8 cellular contexts compared by ENCODE assay signal in genomic region chr11:45885274-45885920, GRCh38. TPM values are rescaled to one million over a fixed set of nuclear protein-coding genes. Genes with fewer than 3 reads are reported as not detected.
DNase-seq lines count a peak whose midpoint lies in the region; ATAC-seq, FAIRE-seq and TF ChIP-seq lines count a peak whose summit lies in the region.

MAPK8IP1 (plus strand) TSS chr11:45885651; CDS start chr11:45885821, 170 bp downstream.

- H4K91ac ChIP-seq in H1 (replicated peaks; ENCODE audit: insufficient read length, low read length) = no peak within 1 kb of the TSS

- FAIRE-seq in H1 (lab: Jason Lieb, UNC) = no peak

- WGBS in H1 (ENCODE audit: extremely low coverage in 1 of 2, insufficient coverage in 1 of 2, insufficient read length in 1 of 2, insufficient replicate concordance in 2 of 2, low coverage in 1 of 2, low lambda C conversion rate in 2 of 2, missing lambda C conversion rate in 1 of 2), 2 experiments = 6% methylated on average over 21 of the region's 73 CpGs; no CpG with 5 or more reads in 1 of the 2 experiments

- peaks cover 7% of the 10 kb centered on the region for H3K4me1 Mint-ChIP-seq in activated CD4-positive, alpha-beta memory T cell treated with anti-CD3 and anti-CD28 coated beads, Interleukin-2, amount 10 ng/mL, durations not matched to agents 7 days and 5 days
- peaks cover 18% of the 10 kb centered on the region for H3K4me1 Mint-ChIP-seq in stimulated activated effector memory CD8-positive, alpha-beta T cell treated with anti-CD3 and anti-CD28 coated beads, Interleukin-12 subunit alpha, Interleukin-12 subunit beta, amount 100 ng/mL, for 72 hours

- H3K14ac ChIP-seq in H1 (ENCODE audit: insufficient read length) = no peak within 1 kb of the TSS

- peaks cover 8% of the 10 kb centered on the region; the same call in 1 of the 2 replicates for H3K23me2 ChIP-seq in H1 (ENCODE audit: low read depth, low read length)

- H3K18ac ChIP-seq in H1 (ENCODE audit: extremely low read depth, low read length) = peak within 1 kb of the TSS; percentile 32; the same call in 1 of the 2 replicates

- POLR2A ChIA-PET in activated CD4-positive, alpha-beta memory T cell treated with anti-CD3 and anti-CD28 coated beads, Interleukin-2, amount 10 ng/mL, durations not matched to agents 7 days and 5 days (lab: Charles Lee) = no interaction called here
- POLR2A ChIA-PET in H1 (lab: Charles Lee; ENCODE audit: partially characterized antibody) = interaction anchor here (2.1 kb wide), 1 partner anchor 10 kb away, joined by 9 read pairs; no protein-coding TSS in a partner anchor

- peaks cover 0 to 11% of the 10 kb centered on the region in 2 experiments for H4K20me1 ChIP-seq in H1 (replicated peaks in 1 of 2; ENCODE audit: control insufficient read depth in 1 of 2, insufficient read depth in 2 of 2, low read length in 2 of 2)

- H3K4me1 ChIP-seq in H1 (replicated peaks in 1 of 4; ENCODE audit: control insufficient read depth in 3 of 4, insufficient read depth in 4 of 4, low read length in 3 of 4) = peaks cover 0 to 10% (median 5%) of the 10 kb centered on the region in 4 experiments; a peak in 5 of 7 replicates
- H3K4me1 ChIP-seq in mucosa of descending colon (ENCODE audit: low read depth) = peaks cover 5% of the 10 kb centered on the region

- no peak within 1 kb of the TSS; the same call in 1 of the 2 replicates for H2AFZ ChIP-seq in H1 (ENCODE audit: low read length)

- TF ChIP-seq CTCF in GM12865 (IDR thresholded peaks at IDR 0.05; ENCODE audit: insufficient read depth, low read depth, low read length, missing control alignments) = no peak
- TF ChIP-seq CTCF in H1 (IDR thresholded peaks at IDR 0.05; ENCODE audit: control extremely low read depth in 1 of 3, insufficient read depth in 1 of 3, low read depth in 1 of 3, low read length in 3 of 3) = no peak; a peak in 1 of 4 replicates
- TF ChIP-seq CTCF in mucosa of descending colon (IDR thresholded peaks at IDR 0.05) = no peak

- peak within 1 kb of the TSS in 3 of 4 experiments; percentile 39 to 69 (median 42); a peak in 5 of 7 replicates for H3K9ac ChIP-seq in H1 (replicated peaks in 1 of 4; ENCODE audit: extremely low read depth in 1 of 4, low read depth in 3 of 4, low read length in 3 of 4)

- H2BK5ac ChIP-seq in H1 (ENCODE audit: low read depth, low read length) = no peak within 1 kb of the TSS

- H3K36me3 ChIP-seq in H1 (ENCODE audit: control insufficient read depth in 2 of 4, insufficient read depth in 4 of 4, low read length in 3 of 4) (no peaks in the 10 kb centered on the region; a peak in 2 of 8 replicates), mucosa of descending colon (ENCODE audit: low read depth) (no peaks in the 10 kb centered on the region)

- CTCF ChIA-PET in activated CD4-positive, alpha-beta memory T cell treated with anti-CD3 and anti-CD28 coated beads, Interleukin-2, amount 10 ng/mL, durations not matched to agents 7 days and 5 days (lab: Charles Lee) = no interaction called here
- CTCF ChIA-PET in H1 (lab: Charles Lee; ENCODE audit: partially characterized antibody) = interaction anchor here (1.6 to 5.2 kb wide), 2 partner anchors 9 to 14 kb away, joined by 6 to 41 read pairs; no protein-coding TSS in a partner anchor

- no peaks in the 10 kb centered on the region for H3K9me3 Mint-ChIP-seq in activated CD4-positive, alpha-beta memory T cell treated with anti-CD3 and anti-CD28 coated beads, Interleukin-2, amount 10 ng/mL, durations not matched to agents 7 days and 5 days
- no peaks in the 10 kb centered on the region for H3K9me3 Mint-ChIP-seq in stimulated activated effector memory CD8-positive, alpha-beta T cell treated with anti-CD3 and anti-CD28 coated beads, Interleukin-12 subunit alpha, Interleukin-12 subunit beta, amount 100 ng/mL, for 72 hours

- H3K4me2 ChIP-seq in H1 (ENCODE audit: insufficient read depth in 1 of 2, low read depth in 2 of 2, low read length in 2 of 2) = peak within 1 kb of the TSS; percentile 75 to 80

- H3K27me3 ChIP-seq in H1 (replicated peaks in 1 of 4; ENCODE audit: control insufficient read depth in 3 of 4, extremely low read depth in 1 of 4, insufficient read depth in 3 of 4, low read length in 3 of 4) = no peaks in the 10 kb centered on the region; a peak in 2 of 7 replicates

- DNase-seq in GM12865 (ENCODE audit: low read depth) (peak; percentile 53), NCI-H524 treated with DMSO at 0.1 percent for 48 hours (lab: John Stamatoyannopoulos, UW) (peak; percentile 2), H1 (ENCODE audit: low read depth in 1 of 2, low spot score in 2 of 2) (peak; percentile 17 to 82), mucosa of descending colon (peak; percentile 61 to 75 (median 64)), GF-D8 (lab: John Stamatoyannopoulos, UW) (no peak)
- DNase-seq in activated CD4-positive, alpha-beta memory T cell treated with anti-CD3 and anti-CD28 coated beads, Interleukin-2, amount 10 ng/mL, durations not matched to agents 7 days and 5 days = peak; percentile 63
- peak; percentile 58 to 76 for DNase-seq in stimulated activated effector memory CD8-positive, alpha-beta T cell treated with anti-CD3 and anti-CD28 coated beads, Interleukin-12 subunit alpha, Interleukin-12 subunit beta, amount 100 ng/mL, for 72 hours (ENCODE audit: low spot score in 2 of 2)

- H2BK20ac ChIP-seq in H1 (ENCODE audit: low read length) = no peak within 1 kb of the TSS

- H3K23ac ChIP-seq in H1 (ENCODE audit: insufficient read length) = no peak within 1 kb of the TSS

- ATAC-seq in HG02938 (IDR thresholded peaks at IDR 0.05; ENCODE audit: unreplicated experiment) (peak; percentile 55), mucosa of descending colon (peak; percentile 87)
- peak; percentile 72 for ATAC-seq in stimulated activated effector memory CD8-positive, alpha-beta T cell treated with anti-CD3 and anti-CD28 coated beads, Interleukin-12 subunit alpha, Interleukin-12 subunit beta, amount 100 ng/mL, for 72 hours

- H3K4ac ChIP-seq in H1 (replicated peaks; ENCODE audit: insufficient read length, low read depth, low read length) = no peak within 1 kb of the TSS

- H2AK5ac ChIP-seq in H1 (ENCODE audit: low read depth, low read length) = no peak within 1 kb of the TSS

- no peak within 1 kb of the TSS for H2BK120ac ChIP-seq in H1 (replicated peaks; ENCODE audit: low read depth, low read length)

- H3K79me1 ChIP-seq in H1 (ENCODE audit: low read depth, low read length) = no peaks in the 10 kb centered on the region; the same call in 1 of the 2 replicates

- peak within 1 kb of the TSS; percentile 36 for H4K8ac ChIP-seq in H1 (ENCODE audit: extremely low read depth, insufficient read depth, low read length)

- no peak within 1 kb of the TSS; the same call in 1 of the 2 replicates for H2BK15ac ChIP-seq in H1 (ENCODE audit: low read length)

- no peaks in the 10 kb centered on the region for H3K9me3 ChIP-seq in H1 (ENCODE audit: insufficient read depth in 2 of 2, low read depth in 1 of 2, low read length in 1 of 2)
- H3K9me3 ChIP-seq in mucosa of descending colon = no peaks in the 10 kb centered on the region

- intact Hi-C loops in mucosa of descending colon (cut with DNase I, micrococcal nuclease) = no loop called here

- H3K4me3 ChIP-seq in GM12865 (ENCODE audit: low read depth, low read length) (no peak within 1 kb of the TSS), H1 (ENCODE audit: extremely low read depth in 1 of 4, insufficient read depth in 2 of 4, low read depth in 3 of 4, low read length in 4 of 4) (peak within 1 kb of the TSS; percentile 58 to 83 (median 71)), mucosa of descending colon (no peak within 1 kb of the TSS)

- no peaks in the 10 kb centered on the region; a peak in 1 of 4 replicates for H3K79me2 ChIP-seq in H1 (ENCODE audit: control insufficient read depth in 1 of 2, insufficient read depth in 2 of 2, low read length in 2 of 2)

- H3K27ac Mint-ChIP-seq in activated CD4-positive, alpha-beta memory T cell treated with anti-CD3 and anti-CD28 coated beads, Interleukin-2, amount 10 ng/mL, durations not matched to agents 7 days and 5 days = no peak within 1 kb of the TSS
- H3K27ac Mint-ChIP-seq in stimulated activated effector memory CD8-positive, alpha-beta T cell treated with anti-CD3 and anti-CD28 coated beads, Interleukin-12 subunit alpha, Interleukin-12 subunit beta, amount 100 ng/mL, for 72 hours = no peak within 1 kb of the TSS

- no peak within 1 kb of the TSS for H3K27ac ChIP-seq in H1 (ENCODE audit: low read depth, low read length)

- H3K27me3 Mint-ChIP-seq in activated CD4-positive, alpha-beta memory T cell treated with anti-CD3 and anti-CD28 coated beads, Interleukin-2, amount 10 ng/mL, durations not matched to agents 7 days and 5 days = peaks cover 4% of the 10 kb centered on the region

- H4K5ac ChIP-seq in H1 (ENCODE audit: insufficient read length, low read depth, low read length) = peak within 1 kb of the TSS; percentile 22

- peak within 1 kb of the TSS; percentile 22 for H3K56ac ChIP-seq in H1 (replicated peaks; ENCODE audit: insufficient read length, low read depth, low read length)

- no peaks in the 10 kb centered on the region for H3K36me3 Mint-ChIP-seq in activated CD4-positive, alpha-beta memory T cell treated with anti-CD3 and anti-CD28 coated beads, Interleukin-2, amount 10 ng/mL, durations not matched to agents 7 days and 5 days (ENCODE audit: low read depth)
- peaks cover 17% of the 10 kb centered on the region for H3K36me3 Mint-ChIP-seq in stimulated activated effector memory CD8-positive, alpha-beta T cell treated with anti-CD3 and anti-CD28 coated beads, Interleukin-12 subunit alpha, Interleukin-12 subunit beta, amount 100 ng/mL, for 72 hours

- 0 out of 2 replicates have a peak within 1 kb of the TSS, but pooled peaks have one; percentile 9 for H2BK12ac ChIP-seq in H1 (ENCODE audit: low read depth, low read length)

- H3K4me3 Mint-ChIP-seq in activated CD4-positive, alpha-beta memory T cell treated with anti-CD3 and anti-CD28 coated beads, Interleukin-2, amount 10 ng/mL, durations not matched to agents 7 days and 5 days = peak within 1 kb of the TSS; percentile 61
- peak within 1 kb of the TSS; percentile 43 for H3K4me3 Mint-ChIP-seq in stimulated activated effector memory CD8-positive, alpha-beta T cell treated with anti-CD3 and anti-CD28 coated beads, Interleukin-12 subunit alpha, Interleukin-12 subunit beta, amount 100 ng/mL, for 72 hours

- TF ChIP-seq POLR2A in H1 (IDR thresholded peaks at IDR 0.05; ENCODE audit: control extremely low read depth in 1 of 2, low read depth in 2 of 2, low read length in 2 of 2) = no peak

- no peak for TF ChIP-seq EP300 in H1 (IDR thresholded peaks at IDR 0.05; ENCODE audit: borderline replicate concordance in 1 of 2, low read depth in 2 of 2, low read length in 2 of 2)

- TF ChIP-seq RAD21 in H1 (IDR thresholded peaks at IDR 0.05 in 1 of 2, conservative IDR thresholded peaks at IDR 0.05 in 1 of 2; ENCODE audit: low read depth in 2 of 2, low read length in 2 of 2) = no peak; a peak in 1 of 4 replicates

RNA-seq across cellular contexts. Expression of gene MAPK8IP1, which starts in this region (rescaled TPM):
- total RNA-seq in activated CD4-positive, alpha-beta memory T cell treated with anti-CD3 and anti-CD28 coated beads, Interleukin-2, amount 10 ng/mL, durations not matched to agents 7 days and 5 days = under 1 TPM; 0.48 to 0.50 TPM
- total RNA-seq in H1 (2021; fragmentation: NEBNext Ultra II Directional; extraction: Animal tissue kit (Norgen Biotek cat#: 25700)) = 40.1 and 41.7 TPM in 2 replicates
- 32.4 and 62.2 TPM in 2 replicates for polyA plus RNA-seq in H1 (2011; rRNA removed)
- 34.1 TPM for polyA plus RNA-seq in H1 (2011; cell fraction: cytosol; rRNA removed)
- polyA plus RNA-seq in H1 (2011; cell fraction: nucleus; rRNA removed) = 60.7 TPM
- polyA plus RNA-seq in H1 (2012, experiment 1 of 2) = 22.2 to 33.3 TPM (median 31.5 TPM) in 4 replicates
- 33.0 TPM for polyA plus RNA-seq in H1 (2012, experiment 2 of 2)
- polyA plus RNA-seq in H1 (2013, experiment 1 of 2) = 21.4 TPM
- polyA plus RNA-seq in H1 (2013, experiment 2 of 2) = 18.9 TPM
- polyA minus RNA-seq in H1 (2011; rRNA and poly(A)+ RNA removed) = 15.4 and 21.4 TPM in 2 replicates
- 35.9 TPM for polyA minus RNA-seq in H1 (2011; cell fraction: cytosol; rRNA and poly(A)+ RNA removed)
- 19.7 TPM for polyA minus RNA-seq in H1 (2011; cell fraction: nucleus; rRNA and poly(A)+ RNA removed)
- 10 to 100 TPM in 1 of 3 donors, 1 to 10 TPM in 2; 1.6 to 12.3 (median 2.5) TPM for total RNA-seq in mucosa of descending colon

Comparison
In these comparisons a context has a peak if more than half of its experiments do, and no peak if none do; other contexts are left out.
1. Peak in DNase-seq in activated CD4-positive, alpha-beta memory T cell treated with anti-CD3 and anti-CD28 coated beads, Interleukin-2, amount 10 ng/mL, durations not matched to agents 7 days and 5 days; RNA of the gene not detected or under 1 TPM.
2. H3K4me3 ChIP-seq: peak in H1 (4 of 4); none in GM12865 (single experiment) and mucosa of descending colon (single experiment).
3. Peak in every context shown above with its lines, with median percentiles within 50 percentile points of each other: ATAC-seq.